8 cellular contexts compared by ENCODE assay signal in the genomic region with DNA sequence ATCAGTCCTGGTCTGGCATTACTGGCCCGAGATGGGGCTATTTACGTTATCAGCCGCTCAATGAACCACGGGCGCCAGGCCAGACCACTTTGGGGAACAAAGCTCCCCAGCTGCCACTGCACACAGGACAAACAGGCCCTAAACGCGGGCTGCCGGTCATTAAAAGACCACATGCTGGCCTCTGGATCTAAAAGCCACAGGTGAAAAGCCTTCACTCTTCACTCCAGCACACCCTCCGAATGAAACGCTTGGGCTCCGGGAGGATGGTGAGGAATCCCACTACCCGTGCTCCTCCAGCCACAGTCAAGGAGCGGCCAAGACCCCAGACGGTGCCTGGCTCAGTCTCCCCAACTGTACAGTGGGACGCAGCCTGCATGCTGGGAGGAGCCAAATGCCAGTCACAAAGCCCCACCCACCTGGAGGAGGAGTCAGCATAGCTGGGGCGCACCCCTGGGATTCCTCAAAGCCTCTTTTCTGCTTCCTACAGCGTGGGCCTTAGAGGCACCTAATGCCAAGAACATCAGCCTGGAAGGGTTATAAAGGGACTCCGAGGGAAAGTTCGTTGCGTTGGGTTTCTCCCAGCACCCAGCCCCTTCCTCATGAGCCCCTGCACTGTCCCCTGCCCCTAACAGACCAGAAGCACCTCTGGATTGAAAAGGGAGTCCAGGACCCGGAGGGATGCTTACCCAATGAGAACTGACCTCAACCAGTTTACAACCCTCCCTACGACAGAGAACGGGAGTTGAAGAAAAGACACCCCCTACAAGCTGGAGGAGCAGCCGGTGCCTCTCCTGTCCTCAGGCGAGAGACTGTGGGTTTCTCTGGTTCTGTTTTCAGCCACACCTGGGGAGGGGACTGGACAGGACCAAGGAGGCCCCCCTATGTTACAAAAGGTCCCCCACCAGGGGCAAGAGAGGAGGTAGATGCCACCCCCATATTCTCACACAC. TPM values are rescaled to one million over a fixed set of nuclear protein-coding genes. Genes with fewer than 3 reads are reported as not detected.
A peak's percentile ranks its signal among the peaks of the same experiment; 100 is the strongest.
DNase-seq lines count a peak whose midpoint lies in the region; TF ChIP-seq lines count a peak whose summit lies in the region.

No MANE protein-coding gene starts in this region.

- no peak for TF ChIP-seq CTCF in WERI-Rb-1 (IDR thresholded peaks at IDR 0.05; ENCODE audit: low read depth, low read length)
- no peak for TF ChIP-seq CTCF in right atrium auricular region (IDR thresholded peaks at IDR 0.05)

- peaks cover 0 to 62% of the 10 kb centered on the region in 2 donors for H3K4me1 ChIP-seq in right atrium auricular region
- H3K4me1 ChIP-seq in skeletal muscle tissue (ENCODE audit: control insufficient read depth in 3 of 3, insufficient read depth in 3 of 3, low read length in 3 of 3) = peaks cover 23 to 39% (median 37%) of the 10 kb centered on the region in 3 donors

- peak overlapping the region in 2 of 3 donors; percentile 45 to 50 for H3K9ac ChIP-seq in skeletal muscle tissue (ENCODE audit: low read depth in 1 of 3, low read length in 3 of 3)

- DNase-seq in NCI-H1417 (lab: John Stamatoyannopoulos, UW) (peak in 2 of 3 experiments; percentile 27 to 65), NCI-H1417 treated with DMSO at 0.1 percent for 48 hours (lab: John Stamatoyannopoulos, UW) (no peak), WERI-Rb-1 (peak; percentile 35), right atrium auricular region (ENCODE audit: low spot score) (no peak), T-helper 2 cell (no peak), SIG-M5 treated with dmso at 0.1 percent for 504 hours (lab: John Stamatoyannopoulos, UW; ENCODE audit: unreplicated experiment) (no peak), GM19238 (ENCODE audit: insufficient read length, low spot score) (no peak)

- H3K36me3 ChIP-seq in WERI-Rb-1 (no peaks in the 10 kb centered on the region), right atrium auricular region (peaks cover 20% of the 10 kb centered on the region), skeletal muscle tissue (ENCODE audit: control insufficient read depth in 3 of 3, insufficient read depth in 3 of 3, low read length in 3 of 3) (peaks cover 4 to 11% (median 8%) of the 10 kb centered on the region in 3 donors)

- H3K4me3 ChIP-seq in WERI-Rb-1 (ENCODE audit: low read depth, low read length) (no peak overlapping the region), right atrium auricular region (peak overlapping the region in 1 of 2 donors; percentile 0), skeletal muscle tissue (ENCODE audit: low read length in 3 of 3) (peak overlapping the region; percentile 13 to 36 (median 14))

- H3K27me3 ChIP-seq in WERI-Rb-1 (ENCODE audit: insufficient read depth, low read depth, severe bottlenecking) = peaks cover 26% of the 10 kb centered on the region
- H3K27me3 ChIP-seq in right atrium auricular region = no peaks in the 10 kb centered on the region
- no peaks in the 10 kb centered on the region for H3K27me3 ChIP-seq in skeletal muscle tissue (ENCODE audit: control insufficient read depth in 3 of 3, insufficient read depth in 3 of 3, low read length in 3 of 3)

- no peak overlapping the region for H3K27ac ChIP-seq in WERI-Rb-1
- peak overlapping the region; percentile 94 to 96 for H3K27ac ChIP-seq in right atrium auricular region
- peak overlapping the region; percentile 91 for H3K27ac ChIP-seq in skeletal muscle tissue (ENCODE audit: low read depth, low read length)

- H3K9me3 ChIP-seq in WERI-Rb-1 (ENCODE audit: severe bottlenecking) = no peaks in the 10 kb centered on the region
- H3K9me3 ChIP-seq in right atrium auricular region = no peaks in the 10 kb centered on the region
- no peaks in the 10 kb centered on the region for H3K9me3 ChIP-seq in skeletal muscle tissue (ENCODE audit: control insufficient read depth in 3 of 3, low read length in 3 of 3)

RNA-seq across cellular contexts. Expression of gene PDGFA, which starts 4.7 kb away (rescaled TPM):
- total RNA-seq in right atrium auricular region (10 to 100 TPM; 31.8 to 34.2 TPM), skeletal muscle tissue (44.4 TPM)

Comparison
In these comparisons a context has a peak if more than half of its experiments do, and no peak if none do; other contexts are left out.
1. DNase-seq: peak in NCI-H1417 (2 of 3) and WERI-Rb-1 (single experiment); none in NCI-H1417 treated with DMSO at 0.1 percent for 48 hours (single experiment), right atrium auricular region (single experiment), T-helper 2 cell (0 of 5), SIG-M5 treated with dmso at 0.1 percent for 504 hours (single experiment) and GM19238 (single experiment).